22 cellular contexts compared by ENCODE assay signal in the genomic region with DNA sequence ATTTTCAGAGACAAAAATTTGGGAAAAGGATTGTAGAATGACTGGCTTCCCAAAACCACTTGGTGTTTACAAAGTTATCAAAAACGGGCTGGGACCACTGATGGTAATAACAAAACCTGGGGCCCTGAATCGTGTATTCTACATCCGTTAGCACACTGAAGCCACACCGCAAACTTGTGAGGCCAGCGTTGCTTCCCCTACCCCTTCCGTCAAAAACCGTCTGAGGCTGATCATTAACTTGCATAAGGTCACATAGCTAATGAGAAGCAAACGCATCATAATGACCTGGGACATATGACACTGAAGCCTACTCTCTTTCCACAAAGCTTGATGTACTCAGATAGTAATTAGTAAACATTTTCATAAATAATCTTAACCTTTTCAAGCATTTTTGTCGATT.
A peak's percentile ranks its signal among the peaks of the same experiment; 100 is the strongest.
DNase-seq lines count a peak whose midpoint lies in the region; ATAC-seq and TF ChIP-seq lines count a peak whose summit lies in the region.
"Had no signal": no experiment of that assay in that cellular context is flagged by ENCODE, and none has a peak within 500 bp of the region (broad histone marks: within the 10 kb centered on the region; RNA-seq: fewer than 3 reads in every experiment).

No MANE protein-coding gene starts in this region.

- no peaks in the 10 kb centered on the region for H3K27me3 Mint-ChIP-seq in osteocyte (ENCODE audit: unreplicated experiment)
- H3K27me3 Mint-ChIP-seq: memory B cell, naive B cell, type B pancreatic cell had no signal

- no peak overlapping the region for H3K9ac ChIP-seq in MM.1S (ENCODE audit: low read length)

- no peak overlapping the region for H3K27ac ChIP-seq in MM.1S (ENCODE audit: low read length)
- H3K27ac ChIP-seq: body of pancreas, stomach, WERI-Rb-1 had no signal

- H3K4me3 ChIP-seq in MM.1S (ENCODE audit: low read length), result no peak overlapping the region
- H3K4me3 ChIP-seq: body of pancreas, K562, stomach had no signal

- no peaks in the 10 kb centered on the region for H3K27me3 ChIP-seq in MM.1S (replicated peaks; ENCODE audit: insufficient read depth, low read length)
- H3K27me3 ChIP-seq: body of pancreas, stomach had no signal

- H3K79me2 ChIP-seq in MM.1S (ENCODE audit: low read length), result no peaks in the 10 kb centered on the region

- H3K9me3 ChIP-seq in MM.1S (replicated peaks; ENCODE audit: insufficient read depth, low read length), result no peaks in the 10 kb centered on the region
- H3K9me3 ChIP-seq: body of pancreas, stomach had no signal

- no peaks in the 10 kb centered on the region for H3K4me1 ChIP-seq in MM.1S (ENCODE audit: low read length)
- H3K4me1 ChIP-seq: body of pancreas had no signal

- no peaks in the 10 kb centered on the region for H3K9me3 Mint-ChIP-seq in osteocyte (ENCODE audit: unreplicated experiment)
- H3K9me3 Mint-ChIP-seq: type B pancreatic cell had no signal

- no peak for TF ChIP-seq CTCF in osteocyte (IDR thresholded peaks at IDR 0.05)
- TF ChIP-seq CTCF in MM.1S (IDR thresholded peaks at IDR 0.05; ENCODE audit: low read length), result no peak

- no peak overlapping the region for H3K4me2 ChIP-seq in MM.1S (ENCODE audit: low read depth, low read length)

- peak overlapping the region; percentile 59 for H3K27ac Mint-ChIP-seq in osteocyte (ENCODE audit: unreplicated experiment)
- H3K27ac Mint-ChIP-seq: memory B cell, type B pancreatic cell had no signal

- no peaks in the 10 kb centered on the region for H3K36me3 Mint-ChIP-seq in osteocyte (ENCODE audit: unreplicated experiment)
- H3K36me3 Mint-ChIP-seq: type B pancreatic cell had no signal

- DNase-seq in activated naive CD4-positive, alpha-beta T cell treated with Interleukin-2 at 50 U/mL for 16 hours, result peak; percentile 47
- no peak for DNase-seq in activated naive CD4-positive, alpha-beta T cell treated with anti-CD3 and anti-CD28 coated beads, Interleukin-2, amount 50 U/mL, for 16 hours
- DNase-seq in activated effector memory CD4-positive, alpha-beta T cell treated with Interleukin-2 at 50 U/mL for 16 hours, result peak; percentile 5
- no peak for DNase-seq in osteocyte (ENCODE audit: extremely low spot score, unreplicated experiment)
- no peak for DNase-seq in T1000 (lab: John Stamatoyannopoulos, UW)
- DNase-seq in MM.1S, result no peak
- DNase-seq: body of pancreas, Calu3, naive B cell, NCI-H1694 treated with DMSO at 0.1 percent for 48 hours, NCI-H82, OCI-M1, Right ventricle myocardium superior, stomach, SW 1271, WERI-Rb-1 had no signal

- ATAC-seq in HG02610 (IDR thresholded peaks at IDR 0.05; ENCODE audit: unreplicated experiment) (peak; percentile 68), HG02970 (IDR thresholded peaks at IDR 0.05; ENCODE audit: low FRiP score, unreplicated experiment) (no peak)
- ATAC-seq: body of pancreas, K562, sciatic nerve had no signal

- no peak overlapping the region for H3K4me3 Mint-ChIP-seq in osteocyte (ENCODE audit: unreplicated experiment)
- H3K4me3 Mint-ChIP-seq: memory B cell, naive B cell, type B pancreatic cell had no signal

- no peaks in the 10 kb centered on the region for H3K9me2 ChIP-seq in MM.1S (replicated peaks; ENCODE audit: insufficient read depth, low read length)

- no peaks in the 10 kb centered on the region for H3F3A ChIP-seq in MM.1S (ENCODE audit: insufficient read depth, low read length)

- H4K20me1 ChIP-seq in MM.1S (ENCODE audit: insufficient read depth, low read length), result no peaks in the 10 kb centered on the region

- H3K36me3 ChIP-seq in MM.1S (replicated peaks; ENCODE audit: insufficient read depth, low read length), result no peaks in the 10 kb centered on the region
- H3K36me3 ChIP-seq: stomach, WERI-Rb-1 had no signal

- H3K4me1 Mint-ChIP-seq in osteocyte (ENCODE audit: unreplicated experiment), result peaks cover 14% of the 10 kb centered on the region

- no peak overlapping the region for H2AFZ ChIP-seq in MM.1S (ENCODE audit: low read length)

Comparison
In these comparisons a context has a peak if more than half of its experiments do, and no peak if none do; other contexts are left out.
1. DNase-seq: peak in activated naive CD4-positive, alpha-beta T cell treated with Interleukin-2 at 50 U/mL for 16 hours (single experiment) and activated effector memory CD4-positive, alpha-beta T cell treated with Interleukin-2 at 50 U/mL for 16 hours (single experiment); none in activated naive CD4-positive, alpha-beta T cell treated with anti-CD3 and anti-CD28 coated beads, Interleukin-2, amount 50 U/mL, for 16 hours (single experiment), osteocyte (single experiment), T1000 (single experiment) and MM.1S (single experiment).